8 cellular contexts compared by ENCODE assay signal in the genomic region with DNA sequence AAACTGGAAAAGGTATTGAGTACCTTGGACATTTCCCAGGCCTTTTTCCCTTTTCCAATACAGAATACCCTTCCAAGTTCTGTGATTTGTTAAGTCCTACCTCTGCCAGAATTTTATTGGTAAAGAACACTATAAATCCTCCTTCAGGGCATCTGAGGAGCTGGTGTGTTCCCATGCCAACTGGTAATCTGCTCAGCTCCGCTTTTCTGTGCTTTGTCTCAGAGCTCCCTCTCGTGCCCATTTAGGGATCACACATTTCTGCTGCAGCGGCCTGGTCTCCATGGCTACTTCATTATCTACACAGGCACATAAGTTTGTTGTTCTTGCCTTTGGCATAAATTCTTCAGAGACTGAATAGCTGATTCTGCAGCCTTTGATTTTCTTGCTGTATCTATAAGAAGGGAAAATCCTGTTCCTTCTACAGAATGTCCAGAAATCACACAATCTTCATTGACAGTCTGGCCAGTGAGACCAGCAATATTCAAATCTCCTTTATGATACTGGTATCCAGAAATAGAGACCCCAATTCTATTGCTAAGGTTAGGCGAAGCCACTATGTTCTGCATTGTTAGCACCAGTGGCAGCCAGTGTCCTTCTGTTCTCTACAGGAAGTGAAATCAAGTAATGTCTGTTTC. TPM values are rescaled to one million over a fixed set of nuclear protein-coding genes. Genes with fewer than 3 reads are reported as not detected.
DNase-seq lines count a peak whose midpoint lies in the region; ATAC-seq, FAIRE-seq and TF ChIP-seq lines count a peak whose summit lies in the region.

No MANE protein-coding gene starts in this region.

- H4K91ac ChIP-seq in mesenchymal stem cell (ENCODE audit: low read length), result no peak overlapping the region

- H3K18ac ChIP-seq in mesenchymal stem cell (ENCODE audit: low read depth in 1 of 2, low read length in 2 of 2), result no peak overlapping the region

- TF ChIP-seq CTCF in GM12873 (IDR thresholded peaks at IDR 0.05; ENCODE audit: insufficient read depth, low read depth, low read length, missing control alignments), result peak; percentile 70
- TF ChIP-seq CTCF in SU-DHL-6 (IDR thresholded peaks at IDR 0.05; ENCODE audit: insufficient read depth, low read length, poor library complexity, severe bottlenecking), result peak; percentile 66

- H3K23ac ChIP-seq in mesenchymal stem cell (ENCODE audit: low read length in 2 of 2), result no peak overlapping the region

- H3K4me2 ChIP-seq in SU-DHL-6 (ENCODE audit: low read depth, low read length, poor library complexity, severe bottlenecking) (no peak overlapping the region), mesenchymal stem cell (ENCODE audit: low read length, poor library complexity, severe bottlenecking) (no peak overlapping the region)

- H3K9ac ChIP-seq in SU-DHL-6 (ENCODE audit: low read length), result no peak overlapping the region
- H3K9ac ChIP-seq in endocrine pancreas (ENCODE audit: control insufficient read depth, insufficient read depth, low read length), result no peak overlapping the region
- H3K9ac ChIP-seq in mesenchymal stem cell (ENCODE audit: low read length), result peak overlapping the region; percentile 68

- no peaks in the 10 kb centered on the region for H3K79me2 ChIP-seq in SU-DHL-6 (ENCODE audit: insufficient read depth, low read length)

- no peak overlapping the region for H4K8ac ChIP-seq in mesenchymal stem cell (ENCODE audit: low read length)

- no peak overlapping the region for H2BK120ac ChIP-seq in mesenchymal stem cell (ENCODE audit: low read depth, low read length)

- H3K27ac ChIP-seq in SU-DHL-6 (ENCODE audit: low read depth, low read length) (no peak overlapping the region), mesenchymal stem cell (ENCODE audit: low read length, poor library complexity, severe bottlenecking) (peak overlapping the region; percentile 37)

- H2AK5ac ChIP-seq in mesenchymal stem cell (ENCODE audit: low read length, severe bottlenecking), result no peak overlapping the region

- H3F3A ChIP-seq in SU-DHL-6 (ENCODE audit: insufficient read depth), result no peaks in the 10 kb centered on the region

- H3K14ac ChIP-seq in mesenchymal stem cell (ENCODE audit: low read length in 2 of 2), result no peak overlapping the region

- no peaks in the 10 kb centered on the region for H3K9me3 ChIP-seq in SU-DHL-6 (ENCODE audit: insufficient read depth, low read length)
- no peaks in the 10 kb centered on the region for H3K9me3 ChIP-seq in endocrine pancreas (ENCODE audit: control insufficient read depth, low read length)
- no peaks in the 10 kb centered on the region for H3K9me3 ChIP-seq in mesenchymal stem cell (ENCODE audit: control insufficient read depth, low read length)

- no peak overlapping the region for H3K4ac ChIP-seq in mesenchymal stem cell (ENCODE audit: low read depth in 1 of 2, low read length in 2 of 2)

- no peak overlapping the region for H2AFZ ChIP-seq in SU-DHL-6 (ENCODE audit: low read depth, low read length, severe bottlenecking)
- no peak overlapping the region for H2AFZ ChIP-seq in mesenchymal stem cell (ENCODE audit: low read depth, low read length)

- H3K36me3 ChIP-seq in SU-DHL-6 (ENCODE audit: low read length) (no peaks in the 10 kb centered on the region), endocrine pancreas (ENCODE audit: control insufficient read depth, insufficient read depth, low read length) (no peaks in the 10 kb centered on the region), mesenchymal stem cell (ENCODE audit: control insufficient read depth in 1 of 2, insufficient read depth in 2 of 2, low read depth in 1 of 2, low read length in 2 of 2) (peaks cover 14 to 34% of the 10 kb centered on the region in 2 experiments)

- H4K20me1 ChIP-seq in SU-DHL-6 (ENCODE audit: low read depth, low read length), result no peaks in the 10 kb centered on the region

- peak; percentile 91 for FAIRE-seq in A204.1 (lab: Jason Lieb, UNC)

- no peak overlapping the region for H3K4me3 ChIP-seq in SU-DHL-6 (ENCODE audit: insufficient read depth, low read length, poor library complexity, severe bottlenecking)
- H3K4me3 ChIP-seq in endocrine pancreas (ENCODE audit: control insufficient read depth, insufficient read depth, low read length), result peak overlapping the region; percentile 24
- H3K4me3 ChIP-seq in mesenchymal stem cell (ENCODE audit: insufficient read depth in 1 of 2, low read depth in 1 of 2, low read length in 2 of 2), result no peak overlapping the region

- peak; percentile 76 to 93 (median 85) for DNase-seq in NCI-H1417 (lab: John Stamatoyannopoulos, UW)
- peak; percentile 88 for DNase-seq in mesenchymal stem cell
- peak; percentile 83 for DNase-seq in ureter (ENCODE audit: low spot score)

- H3K79me1 ChIP-seq in mesenchymal stem cell (replicated peaks; ENCODE audit: low read length, poor library complexity, severe bottlenecking), result peaks cover 10% of the 10 kb centered on the region

- H3K27me3 ChIP-seq in SU-DHL-6 (ENCODE audit: low read length) (no peaks in the 10 kb centered on the region), endocrine pancreas (ENCODE audit: control insufficient read depth, insufficient read depth, low read length) (no peaks in the 10 kb centered on the region), mesenchymal stem cell (ENCODE audit: control insufficient read depth in 1 of 2, insufficient read depth in 1 of 2, low read length in 2 of 2) (no peaks in the 10 kb centered on the region)

- no peak overlapping the region for H2BK5ac ChIP-seq in mesenchymal stem cell (ENCODE audit: low read depth, low read length, poor library complexity, severe bottlenecking)

- 56% methylated on average over 3 of the region's 4 CpGs for WGBS in mesenchymal stem cell

- no peaks in the 10 kb centered on the region for H3K9me2 ChIP-seq in SU-DHL-6 (replicated peaks; ENCODE audit: insufficient read depth, low read length)

- no peak overlapping the region for H2BK12ac ChIP-seq in mesenchymal stem cell (ENCODE audit: low read length in 2 of 2)

- no peak overlapping the region for H2BK15ac ChIP-seq in mesenchymal stem cell (ENCODE audit: low read depth, poor library complexity, severe bottlenecking)

- peak; percentile 80 for ATAC-seq in HG02798 (IDR thresholded peaks at IDR 0.05; ENCODE audit: poor library complexity, unreplicated experiment)

- H3K4me1 ChIP-seq in endocrine pancreas (ENCODE audit: control insufficient read depth, insufficient read depth, low read length), result peaks cover 32% of the 10 kb centered on the region
- peaks cover 3% of the 10 kb centered on the region for H3K4me1 ChIP-seq in mesenchymal stem cell (ENCODE audit: control insufficient read depth, insufficient read depth, low read depth, low read length)

RNA-seq across cellular contexts. Expression of a gene that starts 52.0 kb away (rescaled TPM):
- 3.3 TPM for polyA plus RNA-seq in mesenchymal stem cell (2013, experiment 1 of 2)
- polyA plus RNA-seq in mesenchymal stem cell (2013, experiment 2 of 2), result 3.3 TPM
- total RNA-seq in ureter, result 19.1 TPM

RNA-seq across cellular contexts. Expression of a gene that starts 58.2 kb away (rescaled TPM):
- polyA plus RNA-seq in mesenchymal stem cell (2013, experiment 1 of 2), result not detected
- not detected for polyA plus RNA-seq in mesenchymal stem cell (2013, experiment 2 of 2)
- total RNA-seq in ureter, result not detected
